1 cellular context compared by ENCODE assay signal in the genomic region with DNA sequence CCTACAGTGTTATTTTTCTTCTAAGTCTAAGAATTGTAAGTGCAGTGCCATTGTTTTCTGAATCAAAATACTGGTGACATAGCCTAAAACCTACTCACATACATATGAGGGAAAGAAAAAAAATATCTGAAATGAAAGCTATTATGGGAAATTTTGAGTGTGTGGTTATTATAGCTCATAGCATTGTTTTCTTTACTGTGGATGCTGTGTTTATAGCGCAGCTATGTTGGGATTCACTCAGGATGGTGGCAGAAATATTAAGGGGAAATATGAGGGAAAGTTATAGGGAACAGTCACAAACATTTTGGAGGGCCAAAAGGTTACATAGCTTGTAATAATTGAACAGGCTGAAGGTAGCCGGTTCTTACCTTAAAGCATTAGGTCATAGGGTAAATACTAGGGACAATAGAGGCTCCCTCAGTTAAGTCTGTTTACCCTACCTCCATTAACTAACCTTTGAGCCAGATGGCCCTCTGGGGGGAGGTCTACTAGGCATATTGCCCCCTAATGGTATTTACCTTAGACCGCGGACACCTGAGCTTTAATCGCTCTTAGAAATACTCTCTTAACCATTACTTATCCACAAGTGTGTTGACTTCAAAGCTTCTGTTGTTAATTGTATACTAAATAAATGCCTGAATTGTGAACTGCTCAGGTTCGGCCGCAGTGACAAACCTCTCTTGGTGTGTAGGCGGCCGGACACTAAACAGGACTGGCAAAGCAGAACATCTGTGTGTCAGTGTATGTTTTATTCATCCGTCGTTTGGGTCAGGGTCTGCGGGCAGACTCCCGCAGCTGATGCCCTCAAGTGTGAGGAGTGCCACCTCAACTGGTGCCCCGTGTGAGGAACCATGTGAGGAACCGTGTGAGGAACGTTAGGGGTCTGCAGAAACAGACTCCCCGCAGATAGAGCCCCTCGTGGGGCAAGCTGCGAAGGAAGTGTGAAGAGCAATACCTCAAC.
TF ChIP-seq lines count a peak whose summit lies in the region.

No MANE protein-coding gene starts in this region.

TF ChIP-seq in HepG2, 621 proteins besides CTCF, POLR2A, EP300 and RAD21 (continued from another document and continues in another):
- TF ChIP-seq, protein P1, sequence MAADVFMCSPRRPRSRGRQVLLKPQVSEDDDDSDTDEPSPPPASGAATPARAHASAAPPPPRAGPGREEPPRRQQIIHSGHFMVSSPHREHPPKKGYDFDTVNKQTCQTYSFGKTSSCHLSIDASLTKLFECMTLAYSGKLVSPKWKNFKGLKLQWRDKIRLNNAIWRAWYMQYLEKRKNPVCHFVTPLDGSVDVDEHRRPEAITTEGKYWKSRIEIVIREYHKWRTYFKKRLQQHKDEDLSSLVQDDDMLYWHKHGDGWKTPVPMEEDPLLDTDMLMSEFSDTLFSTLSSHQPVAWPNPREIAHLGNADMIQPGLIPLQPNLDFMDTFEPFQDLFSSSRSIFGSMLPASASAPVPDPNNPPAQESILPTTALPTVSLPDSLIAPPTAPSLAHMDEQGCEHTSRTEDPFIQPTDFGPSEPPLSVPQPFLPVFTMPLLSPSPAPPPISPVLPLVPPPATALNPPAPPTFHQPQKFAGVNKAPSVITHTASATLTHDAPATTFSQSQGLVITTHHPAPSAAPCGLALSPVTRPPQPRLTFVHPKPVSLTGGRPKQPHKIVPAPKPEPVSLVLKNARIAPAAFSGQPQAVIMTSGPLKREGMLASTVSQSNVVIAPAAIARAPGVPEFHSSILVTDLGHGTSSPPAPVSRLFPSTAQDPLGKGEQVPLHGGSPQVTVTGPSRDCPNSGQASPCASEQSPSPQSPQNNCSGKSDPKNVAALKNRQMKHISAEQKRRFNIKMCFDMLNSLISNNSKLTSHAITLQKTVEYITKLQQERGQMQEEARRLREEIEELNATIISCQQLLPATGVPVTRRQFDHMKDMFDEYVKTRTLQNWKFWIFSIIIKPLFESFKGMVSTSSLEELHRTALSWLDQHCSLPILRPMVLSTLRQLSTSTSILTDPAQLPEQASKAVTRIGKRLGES (CRISPR knock-in tag; IDR thresholded peaks at IDR 0.05; ENCODE audit: borderline replicate concordance): no peak
- TF ChIP-seq ZNF367 (CRISPR knock-in tag; IDR thresholded peaks at IDR 0.05; ENCODE audit: borderline replicate concordance): no peak
- peak; percentile 46; the same call in 1 of the 2 replicates for TF ChIP-seq ZNF788 (CRISPR knock-in tag; IDR thresholded peaks at IDR 0.05; ENCODE audit: borderline replicate concordance)
- no peak for TF ChIP-seq DNMT3B (CRISPR knock-in tag; conservative IDR thresholded peaks at IDR 0.05)
- TF ChIP-seq, protein P2, sequence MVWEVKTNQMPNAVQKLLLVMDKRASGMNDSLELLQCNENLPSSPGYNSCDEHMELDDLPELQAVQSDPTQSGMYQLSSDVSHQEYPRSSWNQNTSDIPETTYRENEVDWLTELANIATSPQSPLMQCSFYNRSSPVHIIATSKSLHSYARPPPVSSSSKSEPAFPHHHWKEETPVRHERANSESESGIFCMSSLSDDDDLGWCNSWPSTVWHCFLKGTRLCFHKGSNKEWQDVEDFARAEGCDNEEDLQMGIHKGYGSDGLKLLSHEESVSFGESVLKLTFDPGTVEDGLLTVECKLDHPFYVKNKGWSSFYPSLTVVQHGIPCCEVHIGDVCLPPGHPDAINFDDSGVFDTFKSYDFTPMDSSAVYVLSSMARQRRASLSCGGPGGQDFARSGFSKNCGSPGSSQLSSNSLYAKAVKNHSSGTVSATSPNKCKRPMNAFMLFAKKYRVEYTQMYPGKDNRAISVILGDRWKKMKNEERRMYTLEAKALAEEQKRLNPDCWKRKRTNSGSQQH (CRISPR knock-in tag; IDR thresholded peaks at IDR 0.05; ENCODE audit: low read depth): no peak
- TF ChIP-seq SMARCE1 (IDR thresholded peaks at IDR 0.05; ENCODE audit: borderline replicate concordance): no peak
- no peak for TF ChIP-seq KMT2A (CRISPR knock-in tag; IDR thresholded peaks at IDR 0.05)
- no peak for TF ChIP-seq ZBTB1 (CRISPR knock-in tag; IDR thresholded peaks at IDR 0.05; ENCODE audit: borderline replicate concordance)
- TF ChIP-seq, protein P3, sequence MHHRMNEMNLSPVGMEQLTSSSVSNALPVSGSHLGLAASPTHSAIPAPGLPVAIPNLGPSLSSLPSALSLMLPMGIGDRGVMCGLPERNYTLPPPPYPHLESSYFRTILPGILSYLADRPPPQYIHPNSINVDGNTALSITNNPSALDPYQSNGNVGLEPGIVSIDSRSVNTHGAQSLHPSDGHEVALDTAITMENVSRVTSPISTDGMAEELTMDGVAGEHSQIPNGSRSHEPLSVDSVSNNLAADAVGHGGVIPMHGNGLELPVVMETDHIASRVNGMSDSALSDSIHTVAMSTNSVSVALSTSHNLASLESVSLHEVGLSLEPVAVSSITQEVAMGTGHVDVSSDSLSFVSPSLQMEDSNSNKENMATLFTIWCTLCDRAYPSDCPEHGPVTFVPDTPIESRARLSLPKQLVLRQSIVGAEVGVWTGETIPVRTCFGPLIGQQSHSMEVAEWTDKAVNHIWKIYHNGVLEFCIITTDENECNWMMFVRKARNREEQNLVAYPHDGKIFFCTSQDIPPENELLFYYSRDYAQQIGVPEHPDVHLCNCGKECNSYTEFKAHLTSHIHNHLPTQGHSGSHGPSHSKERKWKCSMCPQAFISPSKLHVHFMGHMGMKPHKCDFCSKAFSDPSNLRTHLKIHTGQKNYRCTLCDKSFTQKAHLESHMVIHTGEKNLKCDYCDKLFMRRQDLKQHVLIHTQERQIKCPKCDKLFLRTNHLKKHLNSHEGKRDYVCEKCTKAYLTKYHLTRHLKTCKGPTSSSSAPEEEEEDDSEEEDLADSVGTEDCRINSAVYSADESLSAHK (CRISPR knock-in tag; IDR thresholded peaks at IDR 0.05; ENCODE audit: borderline replicate concordance): no peak
- TF ChIP-seq, protein P4, sequence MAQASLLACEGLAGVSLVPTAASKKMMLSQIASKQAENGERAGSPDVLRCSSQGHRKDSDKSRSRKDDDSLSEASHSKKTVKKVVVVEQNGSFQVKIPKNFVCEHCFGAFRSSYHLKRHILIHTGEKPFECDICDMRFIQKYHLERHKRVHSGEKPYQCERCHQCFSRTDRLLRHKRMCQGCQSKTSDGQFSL (CRISPR knock-in tag; IDR thresholded peaks at IDR 0.05): 0 out of 2 replicates have a peak, but pooled peaks have one; percentile 18
- TF ChIP-seq NFE2 (CRISPR knock-in tag; IDR thresholded peaks at IDR 0.05): no peak
- TF ChIP-seq ZNF577 (CRISPR knock-in tag; IDR thresholded peaks at IDR 0.05; ENCODE audit: borderline replicate concordance, low read depth): no peak
- TF ChIP-seq TAF1 (CRISPR knock-in tag; IDR thresholded peaks at IDR 0.05): no peak
- no peak for TF ChIP-seq ZNF552 (CRISPR knock-in tag; IDR thresholded peaks at IDR 0.05; ENCODE audit: borderline replicate concordance)
- no peak for TF ChIP-seq ZNF674 (CRISPR knock-in tag; IDR thresholded peaks at IDR 0.05; ENCODE audit: low read depth)
- peak; percentile 69; the same call in 1 of the 2 replicates for TF ChIP-seq ZC3H13 (CRISPR knock-in tag; IDR thresholded peaks at IDR 0.05)
- TF ChIP-seq NFE2L2 (IDR thresholded peaks at IDR 0.05; ENCODE audit: low read length): no peak
- TF ChIP-seq KDM3A (CRISPR knock-in tag; IDR thresholded peaks at IDR 0.05; ENCODE audit: low read depth): 0 out of 2 replicates have a peak, but pooled peaks have one; percentile 55
- TF ChIP-seq ZNF496 (CRISPR knock-in tag; IDR thresholded peaks at IDR 0.05; ENCODE audit: insufficient replicate concordance): no peak
- TF ChIP-seq ZNF557 (CRISPR knock-in tag; IDR thresholded peaks at IDR 0.05): no peak
- no peak for TF ChIP-seq ZNF564 (CRISPR knock-in tag; IDR thresholded peaks at IDR 0.05)
- TF ChIP-seq ZNF263 (CRISPR knock-in tag; IDR thresholded peaks at IDR 0.05): no peak
- TF ChIP-seq, protein P5, sequence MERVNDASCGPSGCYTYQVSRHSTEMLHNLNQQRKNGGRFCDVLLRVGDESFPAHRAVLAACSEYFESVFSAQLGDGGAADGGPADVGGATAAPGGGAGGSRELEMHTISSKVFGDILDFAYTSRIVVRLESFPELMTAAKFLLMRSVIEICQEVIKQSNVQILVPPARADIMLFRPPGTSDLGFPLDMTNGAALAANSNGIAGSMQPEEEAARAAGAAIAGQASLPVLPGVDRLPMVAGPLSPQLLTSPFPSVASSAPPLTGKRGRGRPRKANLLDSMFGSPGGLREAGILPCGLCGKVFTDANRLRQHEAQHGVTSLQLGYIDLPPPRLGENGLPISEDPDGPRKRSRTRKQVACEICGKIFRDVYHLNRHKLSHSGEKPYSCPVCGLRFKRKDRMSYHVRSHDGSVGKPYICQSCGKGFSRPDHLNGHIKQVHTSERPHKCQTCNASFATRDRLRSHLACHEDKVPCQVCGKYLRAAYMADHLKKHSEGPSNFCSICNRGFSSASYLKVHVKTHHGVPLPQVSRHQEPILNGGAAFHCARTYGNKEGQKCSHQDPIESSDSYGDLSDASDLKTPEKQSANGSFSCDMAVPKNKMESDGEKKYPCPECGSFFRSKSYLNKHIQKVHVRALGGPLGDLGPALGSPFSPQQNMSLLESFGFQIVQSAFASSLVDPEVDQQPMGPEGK (CRISPR knock-in tag; IDR thresholded peaks at IDR 0.05): peak; percentile 98
- no peak for TF ChIP-seq WIZ (CRISPR knock-in tag; IDR thresholded peaks at IDR 0.05)
- TF ChIP-seq SSRP1 (CRISPR knock-in tag; IDR thresholded peaks at IDR 0.05): no peak
- peak; percentile 74 for TF ChIP-seq FOXK2 (IDR thresholded peaks at IDR 0.05)
- no peak for TF ChIP-seq ZNF737 (CRISPR knock-in tag; IDR thresholded peaks at IDR 0.05; ENCODE audit: borderline replicate concordance)
- TF ChIP-seq, protein P6, sequence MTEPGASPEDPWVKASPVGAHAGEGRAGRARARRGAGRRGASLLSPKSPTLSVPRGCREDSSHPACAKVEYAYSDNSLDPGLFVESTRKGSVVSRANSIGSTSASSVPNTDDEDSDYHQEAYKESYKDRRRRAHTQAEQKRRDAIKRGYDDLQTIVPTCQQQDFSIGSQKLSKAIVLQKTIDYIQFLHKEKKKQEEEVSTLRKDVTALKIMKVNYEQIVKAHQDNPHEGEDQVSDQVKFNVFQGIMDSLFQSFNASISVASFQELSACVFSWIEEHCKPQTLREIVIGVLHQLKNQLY (CRISPR knock-in tag; IDR thresholded peaks at IDR 0.05): peak; percentile 35; the same call in 1 of the 2 replicates
- TF ChIP-seq TBL1XR1 (IDR thresholded peaks at IDR 0.05; ENCODE audit: borderline replicate concordance, low read length, partially characterized antibody): no peak
- TF ChIP-seq ATRX (CRISPR knock-in tag; IDR thresholded peaks at IDR 0.05; ENCODE audit: borderline replicate concordance): no peak
- TF ChIP-seq SNRNP70 (IDR thresholded peaks at IDR 0.05; ENCODE audit: low read depth, low read length): no peak
- TF ChIP-seq ZNF383 (CRISPR knock-in tag; IDR thresholded peaks at IDR 0.05; ENCODE audit: borderline replicate concordance): no peak
- no peak for TF ChIP-seq BRCA1 (CRISPR knock-in tag; IDR thresholded peaks at IDR 0.05)
- no peak for TF ChIP-seq ATAD3A (CRISPR knock-in tag; IDR thresholded peaks at IDR 0.05)
- TF ChIP-seq, protein P7, sequence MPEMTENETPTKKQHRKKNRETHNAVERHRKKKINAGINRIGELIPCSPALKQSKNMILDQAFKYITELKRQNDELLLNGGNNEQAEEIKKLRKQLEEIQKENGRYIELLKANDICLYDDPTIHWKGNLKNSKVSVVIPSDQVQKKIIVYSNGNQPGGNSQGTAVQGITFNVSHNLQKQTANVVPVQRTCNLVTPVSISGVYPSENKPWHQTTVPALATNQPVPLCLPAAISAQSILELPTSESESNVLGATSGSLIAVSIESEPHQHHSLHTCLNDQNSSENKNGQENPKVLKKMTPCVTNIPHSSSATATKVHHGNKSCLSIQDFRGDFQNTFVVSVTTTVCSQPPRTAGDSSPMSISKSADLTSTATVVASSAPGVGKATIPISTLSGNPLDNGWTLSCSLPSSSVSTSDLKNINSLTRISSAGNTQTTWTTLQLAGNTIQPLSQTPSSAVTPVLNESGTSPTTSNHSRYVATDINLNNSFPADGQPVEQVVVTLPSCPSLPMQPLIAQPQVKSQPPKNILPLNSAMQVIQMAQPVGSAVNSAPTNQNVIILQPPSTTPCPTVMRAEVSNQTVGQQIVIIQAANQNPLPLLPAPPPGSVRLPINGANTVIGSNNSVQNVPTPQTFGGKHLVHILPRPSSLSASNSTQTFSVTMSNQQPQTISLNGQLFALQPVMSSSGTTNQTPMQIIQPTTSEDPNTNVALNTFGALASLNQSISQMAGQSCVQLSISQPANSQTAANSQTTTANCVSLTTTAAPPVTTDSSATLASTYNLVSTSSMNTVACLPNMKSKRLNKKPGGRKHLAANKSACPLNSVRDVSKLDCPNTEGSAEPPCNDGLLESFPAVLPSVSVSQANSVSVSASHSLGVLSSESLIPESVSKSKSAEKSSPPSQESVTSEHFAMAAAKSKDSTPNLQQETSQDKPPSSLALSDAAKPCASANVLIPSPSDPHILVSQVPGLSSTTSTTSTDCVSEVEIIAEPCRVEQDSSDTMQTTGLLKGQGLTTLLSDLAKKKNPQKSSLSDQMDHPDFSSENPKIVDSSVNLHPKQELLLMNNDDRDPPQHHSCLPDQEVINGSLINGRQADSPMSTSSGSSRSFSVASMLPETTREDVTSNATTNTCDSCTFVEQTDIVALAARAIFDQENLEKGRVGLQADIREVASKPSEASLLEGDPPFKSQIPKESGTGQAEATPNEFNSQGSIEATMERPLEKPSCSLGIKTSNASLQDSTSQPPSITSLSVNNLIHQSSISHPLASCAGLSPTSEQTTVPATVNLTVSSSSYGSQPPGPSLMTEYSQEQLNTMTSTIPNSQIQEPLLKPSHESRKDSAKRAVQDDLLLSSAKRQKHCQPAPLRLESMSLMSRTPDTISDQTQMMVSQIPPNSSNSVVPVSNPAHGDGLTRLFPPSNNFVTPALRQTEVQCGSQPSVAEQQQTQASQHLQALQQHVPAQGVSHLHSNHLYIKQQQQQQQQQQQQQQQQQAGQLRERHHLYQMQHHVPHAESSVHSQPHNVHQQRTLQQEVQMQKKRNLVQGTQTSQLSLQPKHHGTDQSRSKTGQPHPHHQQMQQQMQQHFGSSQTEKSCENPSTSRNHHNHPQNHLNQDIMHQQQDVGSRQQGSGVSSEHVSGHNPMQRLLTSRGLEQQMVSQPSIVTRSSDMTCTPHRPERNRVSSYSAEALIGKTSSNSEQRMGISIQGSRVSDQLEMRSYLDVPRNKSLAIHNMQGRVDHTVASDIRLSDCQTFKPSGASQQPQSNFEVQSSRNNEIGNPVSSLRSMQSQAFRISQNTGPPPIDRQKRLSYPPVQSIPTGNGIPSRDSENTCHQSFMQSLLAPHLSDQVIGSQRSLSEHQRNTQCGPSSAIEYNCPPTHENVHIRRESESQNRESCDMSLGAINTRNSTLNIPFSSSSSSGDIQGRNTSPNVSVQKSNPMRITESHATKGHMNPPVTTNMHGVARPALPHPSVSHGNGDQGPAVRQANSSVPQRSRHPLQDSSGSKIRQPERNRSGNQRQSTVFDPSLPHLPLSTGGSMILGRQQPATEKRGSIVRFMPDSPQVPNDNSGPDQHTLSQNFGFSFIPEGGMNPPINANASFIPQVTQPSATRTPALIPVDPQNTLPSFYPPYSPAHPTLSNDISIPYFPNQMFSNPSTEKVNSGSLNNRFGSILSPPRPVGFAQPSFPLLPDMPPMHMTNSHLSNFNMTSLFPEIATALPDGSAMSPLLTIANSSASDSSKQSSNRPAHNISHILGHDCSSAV (CRISPR knock-in tag; IDR thresholded peaks at IDR 0.05; ENCODE audit: borderline replicate concordance): no peak
- no peak for TF ChIP-seq KDM2A (CRISPR knock-in tag; IDR thresholded peaks at IDR 0.05; ENCODE audit: borderline replicate concordance, low read depth)
- TF ChIP-seq AKAP8 (CRISPR knock-in tag; IDR thresholded peaks at IDR 0.05): no peak
- TF ChIP-seq ZNF180 (CRISPR knock-in tag; IDR thresholded peaks at IDR 0.05; ENCODE audit: borderline replicate concordance, low read depth): no peak
- TF ChIP-seq EZH2 (conservative IDR thresholded peaks at IDR 0.05; ENCODE audit: low read depth, low read length): no peak
